In the genomic region with DNA sequence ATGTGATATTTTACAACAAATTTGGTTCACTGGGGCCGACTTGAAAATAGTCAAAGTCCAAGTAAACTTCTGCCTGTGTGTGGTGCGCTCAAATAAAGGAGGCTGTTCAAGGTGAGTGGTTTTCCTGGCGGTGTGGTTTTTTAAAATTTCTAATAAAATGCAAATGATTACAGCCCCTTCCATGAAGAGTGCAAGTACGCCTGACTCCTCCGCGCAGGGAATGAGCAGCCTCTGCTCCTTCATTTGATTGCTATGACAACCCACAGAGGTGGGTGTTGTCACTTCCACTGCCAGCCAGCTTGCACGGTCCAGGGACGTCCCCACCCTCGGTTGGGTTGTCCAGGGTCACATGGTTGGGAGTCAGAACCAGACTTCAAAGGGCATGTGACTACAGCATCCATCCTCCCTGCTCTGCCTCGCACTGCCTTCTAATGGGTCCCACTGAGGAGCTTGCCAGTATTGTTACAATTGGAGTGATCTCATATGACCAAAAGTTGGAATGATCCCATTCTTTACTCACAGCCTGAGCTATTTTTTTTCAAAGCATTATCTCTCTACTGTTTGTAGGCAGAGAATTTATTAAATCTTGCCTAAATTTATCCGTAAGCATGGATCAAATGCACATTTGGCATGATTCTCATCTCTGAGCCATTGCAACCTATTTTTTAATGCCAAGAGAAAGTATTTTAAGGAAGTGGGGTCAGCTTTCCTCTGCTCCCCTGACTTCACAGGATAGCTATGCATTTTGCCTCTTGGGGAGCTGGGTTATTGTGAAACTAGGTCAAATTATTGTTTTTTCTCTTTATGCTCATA, we compare ENCODE assay signal across 9 cellular contexts.
DNase-seq lines count a peak whose midpoint lies in the region; ATAC-seq and TF ChIP-seq lines count a peak whose summit lies in the region.
"Had no signal": no experiment of that assay in that cellular context is flagged by ENCODE, and none has a peak within 500 bp of the region (broad histone marks: within the 10 kb centered on the region; RNA-seq: fewer than 3 reads in every experiment).

No MANE protein-coding gene starts in this region.

- H3K9me3 Mint-ChIP-seq in glutamatergic neuron (ENCODE audit: unreplicated experiment), result peaks cover 31% of the 10 kb centered on the region

- H2AFZ ChIP-seq in OCI-LY7 (ENCODE audit: low read length), result no peak overlapping the region

- POLR2A ChIA-PET in OCI-LY7 (lab: Charles Lee), result no interaction called here

- CTCF ChIA-PET in OCI-LY7 (lab: Charles Lee; ENCODE audit: unreplicated experiment), result no interaction called here

- no peak overlapping the region for H3K4me2 ChIP-seq in OCI-LY7 (ENCODE audit: low read length)

- no peak overlapping the region for H3K27ac ChIP-seq in OCI-LY7 (ENCODE audit: low read depth, low read length, poor library complexity, severe bottlenecking)

- no peaks in the 10 kb centered on the region for H3K9me3 ChIP-seq in OCI-LY7 (ENCODE audit: low read length)

- peaks cover 13% of the 10 kb centered on the region for H3K27me3 Mint-ChIP-seq in glutamatergic neuron (ENCODE audit: unreplicated experiment)

- peaks cover 65% of the 10 kb centered on the region for H3K4me1 Mint-ChIP-seq in glutamatergic neuron (ENCODE audit: low read depth, unreplicated experiment)

- no peak overlapping the region for H3K4me3 ChIP-seq in OCI-LY7 (ENCODE audit: low read depth, low read length, poor library complexity, severe bottlenecking)

- intact Hi-C loops in OCI-LY7 (cut with micrococcal nuclease; ENCODE audit: unreplicated experiment), result no loop called here

- no peaks in the 10 kb centered on the region for H3K36me3 ChIP-seq in OCI-LY7 (ENCODE audit: insufficient read depth, low read length)

- no peaks in the 10 kb centered on the region for H3K4me1 ChIP-seq in OCI-LY7 (ENCODE audit: insufficient read depth, low read length, poor library complexity, severe bottlenecking)

- no peaks in the 10 kb centered on the region for H3K36me3 Mint-ChIP-seq in glutamatergic neuron (ENCODE audit: unreplicated experiment)

- ATAC-seq in GM19328 (IDR thresholded peaks at IDR 0.05; ENCODE audit: unreplicated experiment), result no peak
- ATAC-seq in GM21515 (IDR thresholded peaks at IDR 0.05; ENCODE audit: unreplicated experiment), result no peak

- TF ChIP-seq CTCF in glutamatergic neuron (IDR thresholded peaks at IDR 0.05; ENCODE audit: partially characterized antibody, unreplicated experiment) (no peak), OCI-LY7 (conservative IDR thresholded peaks at IDR 0.05; ENCODE audit: low read length) (no peak)

- peak in 12 of 14 donors; percentile 18 to 85 (median 77) for DNase-seq in C1 segment of cervical spinal cord (lab: John Stamatoyannopoulos, UW)
- DNase-seq in SW480 (ENCODE audit: low spot score), result peak; percentile 76
- DNase-seq in glutamatergic neuron, result peak; percentile 45
- DNase-seq in pulmonary artery endothelial cell (ENCODE audit: low read depth, low spot score), result peak; percentile 51
- no peak for DNase-seq in activated T-cell treated with anti-CD3 and anti-CD28 coated beads for 4 hours
- no peak for DNase-seq in OCI-LY7 (ENCODE audit: low spot score)
- DNase-seq: T1000 had no signal

- no peaks in the 10 kb centered on the region for H4K20me1 ChIP-seq in OCI-LY7 (ENCODE audit: insufficient read depth, low read length)

- H3K4me3 Mint-ChIP-seq in glutamatergic neuron (ENCODE audit: unreplicated experiment), result peak overlapping the region; percentile 85

- no TSS peak for BruUV-seq in OCI-LY7 (replicated peaks; lab: Mats Ljungman, UMichigan)

- H3K9me2 ChIP-seq in OCI-LY7 (ENCODE audit: insufficient read depth, low read length), result no peaks in the 10 kb centered on the region

- peak overlapping the region; percentile 99 for H3K27ac Mint-ChIP-seq in glutamatergic neuron (ENCODE audit: unreplicated experiment)

- no peaks in the 10 kb centered on the region for H3K79me2 ChIP-seq in OCI-LY7 (ENCODE audit: insufficient read depth, low read depth, low read length)

Comparison
In these comparisons a context has a peak if more than half of its experiments do, and no peak if none do; other contexts are left out.
1. DNase-seq: peak in C1 segment of cervical spinal cord (12 of 14), SW480 (single experiment), glutamatergic neuron (single experiment) and pulmonary artery endothelial cell (single experiment); none in activated T-cell treated with anti-CD3 and anti-CD28 coated beads for 4 hours (single experiment) and OCI-LY7 (single experiment).